16 cellular contexts compared by ENCODE assay signal in genomic region chr9:116389546-116390305, GRCh38.
DNase-seq lines count a peak whose midpoint lies in the region; ATAC-seq and TF ChIP-seq lines count a peak whose summit lies in the region.
"Had no signal": no experiment of that assay in that cellular context is flagged by ENCODE, and none has a peak within 500 bp of the region (broad histone marks: within the 10 kb centered on the region; RNA-seq: fewer than 3 reads in every experiment).

No MANE protein-coding gene starts in this region.

- TF ChIP-seq CTCF in chondrocyte (IDR thresholded peaks at IDR 0.05) (no peak), nephron (IDR thresholded peaks at IDR 0.05; ENCODE audit: unreplicated experiment in 3 of 3) (no peak)

- ATAC-seq in GM19351 (IDR thresholded peaks at IDR 0.05; ENCODE audit: unreplicated experiment) (peak; percentile 37), HG03108 (IDR thresholded peaks at IDR 0.05; ENCODE audit: unreplicated experiment) (no peak), HG03175 (IDR thresholded peaks at IDR 0.05; ENCODE audit: unreplicated experiment) (no peak)
- ATAC-seq: Panc1, SK-N-SH treated with all-trans-retinoic acid at 6 μM for 48 hours had no signal

- H3K4me1 Mint-ChIP-seq in chondrocyte (ENCODE audit: low read depth) = peaks cover 52% of the 10 kb centered on the region
- H3K4me1 Mint-ChIP-seq in nephron = peaks cover 6% of the 10 kb centered on the region

- H3K36me3 Mint-ChIP-seq in chondrocyte (ENCODE audit: low read depth) (peaks cover 66% of the 10 kb centered on the region), nephron (ENCODE audit: low read depth) (peaks cover 28% of the 10 kb centered on the region)

- H3K9me3 Mint-ChIP-seq in chondrocyte (ENCODE audit: low read depth) (no peaks in the 10 kb centered on the region), nephron (no peaks in the 10 kb centered on the region)

- no peak overlapping the region for H3K4me3 Mint-ChIP-seq in chondrocyte (ENCODE audit: unreplicated experiment)
- H3K4me3 Mint-ChIP-seq in nephron = no peak overlapping the region

- H3K27ac Mint-ChIP-seq in chondrocyte (ENCODE audit: unreplicated experiment) = peak overlapping the region; percentile 57
- H3K27ac Mint-ChIP-seq in nephron = peak overlapping the region in 2 of 3 experiments; percentile 31 to 52

- H3K27me3 Mint-ChIP-seq in chondrocyte (ENCODE audit: low read depth) = no peaks in the 10 kb centered on the region
- H3K27me3 Mint-ChIP-seq in nephron (ENCODE audit: low read depth) = no peaks in the 10 kb centered on the region

- DNase-seq in RPMI7951 (ENCODE audit: low read depth) = peak; percentile 19
- DNase-seq in chondrocyte (ENCODE audit: low spot score) = no peak
- no peak for DNase-seq in UCSD-AML1 (lab: John Stamatoyannopoulos, UW; ENCODE audit: unreplicated experiment)
- DNase-seq: COR-L47, MG63, NCI-H1092, NCI-H146, NCI-H2081, NCI-H510A treated with DMSO at 0.1 percent for 48 hours, Right ventricle myocardium superior had no signal
